Comparison of ENCODE assay signal across 1 cellular context in genomic region chr9:18675345-18675744, GRCh38.
TF ChIP-seq lines count a peak whose summit lies in the region.

No MANE protein-coding gene starts in this region.

TF ChIP-seq in HEK293, 187 proteins besides CTCF, POLR2A, EP300 and RAD21 (continued from another document):
- TF ChIP-seq, protein P1, sequence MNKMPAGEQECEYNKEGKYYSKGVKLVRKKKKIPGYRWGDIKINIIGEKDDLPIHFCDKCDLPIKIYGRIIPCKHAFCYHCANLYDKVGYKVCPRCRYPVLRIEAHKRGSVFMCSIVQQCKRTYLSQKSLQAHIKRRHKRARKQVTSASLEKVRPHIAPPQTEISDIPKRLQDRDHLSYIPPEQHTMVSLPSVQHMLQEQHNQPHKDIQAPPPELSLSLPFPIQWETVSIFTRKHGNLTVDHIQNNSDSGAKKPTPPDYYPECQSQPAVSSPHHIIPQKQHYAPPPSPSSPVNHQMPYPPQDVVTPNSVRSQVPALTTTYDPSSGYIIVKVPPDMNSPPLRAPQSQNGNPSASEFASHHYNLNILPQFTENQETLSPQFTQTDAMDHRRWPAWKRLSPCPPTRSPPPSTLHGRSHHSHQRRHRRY (tag by site-specific recombination; IDR thresholded peaks at IDR 0.05): no peak
- TF ChIP-seq ZNF544 (tag by site-specific recombination; IDR thresholded peaks at IDR 0.05) (no peak), SP7 (tag by site-specific recombination; IDR thresholded peaks at IDR 0.05) (no peak), ZNF624 (tag by site-specific recombination; IDR thresholded peaks at IDR 0.05) (no peak), ZNF658 (tag by site-specific recombination; IDR thresholded peaks at IDR 0.05) (no peak), ZFP37 (tag by site-specific recombination; IDR thresholded peaks at IDR 0.05) (no peak), ZNF777 (tag by site-specific recombination; IDR thresholded peaks at IDR 0.05; ENCODE audit: borderline replicate concordance) (no peak), ZNF549 (tag by site-specific recombination; IDR thresholded peaks at IDR 0.05) (no peak)
- TF ChIP-seq, protein P2, sequence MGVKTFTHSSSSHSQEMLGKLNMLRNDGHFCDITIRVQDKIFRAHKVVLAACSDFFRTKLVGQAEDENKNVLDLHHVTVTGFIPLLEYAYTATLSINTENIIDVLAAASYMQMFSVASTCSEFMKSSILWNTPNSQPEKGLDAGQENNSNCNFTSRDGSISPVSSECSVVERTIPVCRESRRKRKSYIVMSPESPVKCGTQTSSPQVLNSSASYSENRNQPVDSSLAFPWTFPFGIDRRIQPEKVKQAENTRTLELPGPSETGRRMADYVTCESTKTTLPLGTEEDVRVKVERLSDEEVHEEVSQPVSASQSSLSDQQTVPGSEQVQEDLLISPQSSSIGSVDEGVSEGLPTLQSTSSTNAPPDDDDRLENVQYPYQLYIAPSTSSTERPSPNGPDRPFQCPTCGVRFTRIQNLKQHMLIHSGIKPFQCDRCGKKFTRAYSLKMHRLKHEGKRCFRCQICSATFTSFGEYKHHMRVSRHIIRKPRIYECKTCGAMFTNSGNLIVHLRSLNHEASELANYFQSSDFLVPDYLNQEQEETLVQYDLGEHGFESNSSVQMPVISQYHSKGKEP (tag by site-specific recombination; IDR thresholded peaks at IDR 0.05): no peak
TF ChIP-seq in HEK293: peak in this region for 3.
